Comparison of ENCODE assay signal across 13 cellular contexts in the genomic region with DNA sequence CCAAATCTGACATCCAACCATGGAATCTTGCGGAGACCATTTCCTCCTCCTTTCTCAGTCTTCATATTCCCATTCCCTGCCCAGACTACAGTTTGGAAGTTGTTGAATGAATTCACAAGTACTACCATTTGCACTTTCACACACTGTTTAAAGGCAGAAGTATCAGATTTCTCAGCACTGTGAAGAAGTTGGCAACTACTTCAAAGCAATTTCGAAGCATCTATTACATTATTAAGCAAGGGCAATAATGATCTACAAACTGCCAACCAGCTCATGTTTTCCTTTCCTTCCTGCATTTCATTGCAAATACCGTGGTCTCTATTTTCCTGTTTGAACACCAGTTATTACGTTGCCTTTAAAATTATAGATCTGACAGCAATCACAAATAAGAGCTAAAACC.
DNase-seq lines count a peak whose midpoint lies in the region; TF ChIP-seq lines count a peak whose summit lies in the region.
"Had no signal": no experiment of that assay in that cellular context is flagged by ENCODE, and none has a peak within 500 bp of the region (broad histone marks: within the 10 kb centered on the region; RNA-seq: fewer than 3 reads in every experiment).

No MANE protein-coding gene starts in this region.

- H3K36me3 ChIP-seq in esophagus muscularis mucosa, result no peaks in the 10 kb centered on the region
- H3K36me3 ChIP-seq in smooth muscle cell (ENCODE audit: low read depth), result no peaks in the 10 kb centered on the region

- TF ChIP-seq RAD21 in Ishikawa (IDR thresholded peaks at IDR 0.05; ENCODE audit: low read depth), result no peak

- DNase-seq in NOMO-1 (lab: John Stamatoyannopoulos, UW; ENCODE audit: unreplicated experiment in 2 of 2) (peak; percentile 10 to 12), NOMO-1 treated with dmso at 0.1 percent for 144 hours (lab: John Stamatoyannopoulos, UW; ENCODE audit: unreplicated experiment) (no peak), esophagus muscularis mucosa (ENCODE audit: extremely low spot score) (peak; percentile 17), smooth muscle cell (lab: John Stamatoyannopoulos, UW; ENCODE audit: unreplicated experiment) (no peak), NCI-H1417 treated with DMSO at 0.1 percent for 48 hours (lab: John Stamatoyannopoulos, UW) (no peak)
- DNase-seq in stimulated activated CD4-positive, alpha-beta T cell treated with anti-CD3 and anti-CD28 coated beads, Interleukin-4, amount 100 ng/mL, for 24 hours, result no peak
- DNase-seq: Caco-2; CD4-positive, CD25-positive, alpha-beta regulatory T cell; DMS79; H9; NCI-H1436; NCI-H2029 treated with DMSO at 0.1 percent for 48 hours had no signal

- H2AFZ ChIP-seq in smooth muscle cell (ENCODE audit: low read depth), result peak overlapping the region; percentile 27

- TF ChIP-seq CTCF in esophagus muscularis mucosa (IDR thresholded peaks at IDR 0.05) (no peak), smooth muscle cell (IDR thresholded peaks at IDR 0.05; ENCODE audit: borderline replicate concordance, insufficient read depth, poor library complexity, severe bottlenecking) (no peak)

- peak; percentile 43; the same call in 1 of the 2 replicates for TF ChIP-seq EP300 in Ishikawa (IDR thresholded peaks at IDR 0.05; ENCODE audit: borderline replicate concordance)
- TF ChIP-seq EP300 in esophagus muscularis mucosa (IDR thresholded peaks at IDR 0.05), result no peak

- H3K27ac ChIP-seq in esophagus muscularis mucosa (replicated peaks in 1 of 4) (no peak overlapping the region), smooth muscle cell (ENCODE audit: low read depth) (no peak overlapping the region)

- WGBS in esophagus muscularis mucosa, result 54% methylated on average over 4 of the region's 4 CpGs
- WGBS in smooth muscle cell (ENCODE audit: low lambda C conversion rate), result 78% methylated on average over 4 of the region's 4 CpGs

- H4K20me1 ChIP-seq in smooth muscle cell (ENCODE audit: low read depth), result no peaks in the 10 kb centered on the region

- no peak overlapping the region for H3K9ac ChIP-seq in smooth muscle cell (ENCODE audit: low read depth)

- no peak for TF ChIP-seq POLR2A in esophagus muscularis mucosa (IDR thresholded peaks at IDR 0.05; ENCODE audit: low read depth)

- peaks cover 30 to 36% (median 34%) of the 10 kb centered on the region in 4 donors for H3K4me1 ChIP-seq in esophagus muscularis mucosa
- peaks cover 12% of the 10 kb centered on the region for H3K4me1 ChIP-seq in smooth muscle cell (ENCODE audit: low read depth)
- H3K4me1 ChIP-seq: Caco-2 had no signal

- H3K4me2 ChIP-seq in smooth muscle cell, result peak overlapping the region; percentile 12

- no peaks in the 10 kb centered on the region for H3K79me2 ChIP-seq in smooth muscle cell (ENCODE audit: low read depth)

- intact Hi-C loops in esophagus muscularis mucosa (cut with DNase I), result no loop called here

- no peaks in the 10 kb centered on the region for H3F3A ChIP-seq in smooth muscle cell (ENCODE audit: low read depth)

- no peaks in the 10 kb centered on the region for H3K9me3 ChIP-seq in esophagus muscularis mucosa
- no peaks in the 10 kb centered on the region for H3K9me3 ChIP-seq in smooth muscle cell (replicated peaks; ENCODE audit: low read depth)
- H3K9me3 ChIP-seq: Caco-2 had no signal

- H3K27me3 ChIP-seq in esophagus muscularis mucosa (no peaks in the 10 kb centered on the region), smooth muscle cell (ENCODE audit: low read depth) (no peaks in the 10 kb centered on the region)

- H3K4me3 ChIP-seq in esophagus muscularis mucosa (no peak overlapping the region), smooth muscle cell (no peak overlapping the region)

TF ChIP-seq in Ishikawa, 13 proteins besides CTCF, POLR2A, EP300 and RAD21:
- TF ChIP-seq CEBPB (IDR thresholded peaks at IDR 0.05) (peak; percentile 52; the same call in 1 of the 2 replicates), ZBTB7A (IDR thresholded peaks at IDR 0.05; ENCODE audit: low read depth) (no peak), TCF12 (IDR thresholded peaks at IDR 0.05; ENCODE audit: low read depth) (no peak), NFIC (IDR thresholded peaks at IDR 0.05) (peak; percentile 74)

Comparison
In these comparisons a context has a peak if more than half of its experiments do, and no peak if none do; other contexts are left out.
1. DNase-seq: peak in NOMO-1 (2 of 2) and esophagus muscularis mucosa (single experiment); none in NOMO-1 treated with dmso at 0.1 percent for 144 hours (single experiment), smooth muscle cell (single experiment), stimulated activated CD4-positive, alpha-beta T cell treated with anti-CD3 and anti-CD28 coated beads, Interleukin-4, amount 100 ng/mL, for 24 hours (single experiment) and NCI-H1417 treated with DMSO at 0.1 percent for 48 hours (single experiment).